14 cellular contexts compared by ENCODE assay signal in genomic region chr17:16921451-16921850, GRCh38. TPM values are rescaled to one million over a fixed set of nuclear protein-coding genes. Genes with fewer than 3 reads are reported as not detected.
DNase-seq lines count a peak whose midpoint lies in the region; ATAC-seq, FAIRE-seq and TF ChIP-seq lines count a peak whose summit lies in the region.
"Not testable (repeated sequence)": the region's sequence is repeated elsewhere in the genome, so short reads cannot be mapped to it uniquely, and the experiment has no call there.
"Had no signal": no experiment of that assay in that cellular context is flagged by ENCODE, and none has a peak within 500 bp of the region (broad histone marks: within the 10 kb centered on the region; RNA-seq: fewer than 3 reads in every experiment).

No MANE protein-coding gene starts in this region.

- ATAC-seq in memory B cell (ENCODE audit: low read depth); sciatic nerve; stimulated activated memory B cell treated with anti-CD40 and anti-IgM and Interleukin-4, amounts not matched to agents 10 μg/mL and 1 μg/mL and 100 μg/mL, for 72 hours: not testable (repeated sequence)

- H3K4me3 ChIP-seq in astrocyte (ENCODE audit: insufficient read depth, low read depth, low read length), result not testable (repeated sequence)

- H3K4me2 ChIP-seq in astrocyte (ENCODE audit: low read length), result not testable (repeated sequence)

- not testable (repeated sequence) for H3K9me3 Mint-ChIP-seq in astrocyte (ENCODE audit: unreplicated experiment); memory B cell; neural crest cell; stimulated activated memory B cell treated with anti-CD40 and anti-IgM and Interleukin-4, amounts not matched to agents 10 μg/mL and 1 μg/mL and 100 μg/mL, for 72 hours

- not testable (repeated sequence) for H3K27me3 ChIP-seq in astrocyte (ENCODE audit: insufficient read depth, low read length)

- H3K27ac Mint-ChIP-seq in astrocyte (ENCODE audit: unreplicated experiment) (peak overlapping the region; percentile 48), memory B cell (peak overlapping the region; percentile 35), neural crest cell (ENCODE audit: unreplicated experiment) (peak overlapping the region; percentile 35)
- H3K27ac Mint-ChIP-seq in stimulated activated memory B cell treated with anti-CD40 and anti-IgM and Interleukin-4, amounts not matched to agents 10 μg/mL and 1 μg/mL and 100 μg/mL, for 72 hours, result peak overlapping the region; percentile 47

- intact Hi-C loops in cardiac septum (cut with DNase I); sciatic nerve (cut with DNase I): not testable (repeated sequence)

- H3K9me3 ChIP-seq in astrocyte (ENCODE audit: insufficient read depth, low read depth, low read length), result not testable (repeated sequence)

- H3K27ac ChIP-seq in astrocyte (ENCODE audit: low read depth, low read length), result not testable (repeated sequence)

- H3K36me3 ChIP-seq in astrocyte (ENCODE audit: insufficient read depth, low read length), result not testable (repeated sequence)

- not testable (repeated sequence) for H3K36me3 Mint-ChIP-seq in astrocyte (ENCODE audit: low read depth, unreplicated experiment); memory B cell; neural crest cell (ENCODE audit: low read depth); stimulated activated memory B cell treated with anti-CD40 and anti-IgM and Interleukin-4, amounts not matched to agents 10 μg/mL and 1 μg/mL and 100 μg/mL, for 72 hours

- not testable (repeated sequence) for H4K20me1 ChIP-seq in astrocyte (ENCODE audit: insufficient read depth, low read length)

- H2AFZ ChIP-seq in astrocyte (ENCODE audit: low read depth, low read length), result not testable (repeated sequence)

- TF ChIP-seq CTCF in astrocyte (IDR thresholded peaks at IDR 0.05; ENCODE audit: insufficient read depth, low read depth, low read length); neural crest cell (conservative IDR thresholded peaks at IDR 0.05): not testable (repeated sequence)

- not testable (repeated sequence) for H3K79me2 ChIP-seq in astrocyte (ENCODE audit: insufficient read depth, low read length)

- not testable (repeated sequence) for DNase-seq in astrocyte (ENCODE audit: low read depth); memory B cell (ENCODE audit: low spot score in 2 of 2); neural crest cell (ENCODE audit: low read depth, low spot score)
- DNase-seq in cardiac septum (ENCODE audit: low spot score), result peak; percentile 12
- DNase-seq in sciatic nerve (ENCODE audit: low spot score), result peak; percentile 2

- not testable (repeated sequence) for H3K27me3 Mint-ChIP-seq in astrocyte (ENCODE audit: low read depth, unreplicated experiment); memory B cell; neural crest cell (ENCODE audit: low read depth); stimulated activated memory B cell treated with anti-CD40 and anti-IgM and Interleukin-4, amounts not matched to agents 10 μg/mL and 1 μg/mL and 100 μg/mL, for 72 hours

- FAIRE-seq in astrocyte (lab: Jason Lieb, UNC), result not testable (repeated sequence)

- H3K4me3 Mint-ChIP-seq in astrocyte (ENCODE audit: unreplicated experiment); memory B cell; neural crest cell; stimulated activated memory B cell treated with anti-CD40 and anti-IgM and Interleukin-4, amounts not matched to agents 10 μg/mL and 1 μg/mL and 100 μg/mL, for 72 hours: not testable (repeated sequence)

- not testable (repeated sequence) for H3K9ac ChIP-seq in astrocyte (ENCODE audit: low read length)

- H3K4me1 ChIP-seq in astrocyte (ENCODE audit: insufficient read depth, low read length), result not testable (repeated sequence)

- H3K4me1 Mint-ChIP-seq in astrocyte (ENCODE audit: low read depth, unreplicated experiment); memory B cell; neural crest cell: not testable (repeated sequence)
- peaks cover 12% of the 10 kb centered on the region for H3K4me1 Mint-ChIP-seq in stimulated activated memory B cell treated with anti-CD40 and anti-IgM and Interleukin-4, amounts not matched to agents 10 μg/mL and 1 μg/mL and 100 μg/mL, for 72 hours

RNA-seq across cellular contexts. Expression of gene TNFRSF13B, which starts 50.5 kb away (rescaled TPM):
- total RNA-seq in astrocyte (not detected in 2 replicates), cardiac septum (not detected), neural crest cell (not detected in 2 replicates), sciatic nerve (not detected)
- total RNA-seq: A172; A673; Calu3; CD4-positive, alpha-beta memory T cell; Daoy; G401; GM23338; H4 had no signal
